ENCODE assay signal across 32 cellular contexts in the genomic region with DNA sequence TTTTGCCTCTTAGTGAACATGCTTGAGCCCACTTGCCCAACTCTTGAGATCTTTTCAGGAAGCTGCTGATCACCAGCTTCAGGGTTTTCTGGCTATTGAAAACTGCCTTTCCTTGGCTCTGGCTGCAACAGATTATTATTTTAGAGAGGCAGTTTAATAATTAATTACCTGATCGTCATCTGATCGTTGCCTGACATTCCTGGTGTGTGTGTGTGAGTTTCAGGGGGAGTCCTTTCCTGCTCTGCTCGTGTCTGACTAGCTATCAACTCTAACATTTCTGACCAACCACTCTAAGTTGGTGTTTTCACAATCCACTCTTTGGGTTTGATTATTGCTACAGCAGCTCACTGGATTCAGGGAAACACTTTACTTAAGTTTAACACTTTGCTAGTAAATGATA.
"Had no signal": no experiment of that assay in that cellular context is flagged by ENCODE, and none has a peak within 500 bp of the region (broad histone marks: within the 10 kb centered on the region; RNA-seq: fewer than 3 reads in every experiment).

No MANE protein-coding gene starts in this region.

- ATAC-seq: activated CD4-positive, alpha-beta T cell treated with anti-CD3 and anti-CD28 coated beads for 36 hours; activated CD8-positive, alpha-beta memory T cell treated with anti-CD3 and anti-CD28 coated beads, Interleukin-2, amount 10 ng/mL, durations not matched to agents 7 days and 5 days; activated CD8-positive, alpha-beta T cell treated with anti-CD3 and anti-CD28 coated beads, Interleukin-2, amount 10 ng/mL, durations not matched to agents 7 days and 5 days; activated naive CD8-positive, alpha-beta T cell treated with anti-CD3 and anti-CD28 coated beads, Interleukin-2, amount 50 U/mL, for 24 hours; body of pancreas; esophagus mucosa; heart left ventricle; T-helper 17 cell had no signal

- H3K4me3 Mint-ChIP-seq: activated CD4-positive, alpha-beta memory T cell treated with anti-CD3 and anti-CD28 coated beads for 36 hours; activated CD4-positive, alpha-beta T cell treated with anti-CD3 and anti-CD28 coated beads for 36 hours; activated CD4-positive, alpha-beta T cell treated with anti-CD3 and anti-CD28 coated beads, Interleukin-2, amount 10 ng/mL, durations not matched to agents 24 days and 14 days; activated CD8-positive, alpha-beta memory T cell treated with anti-CD3 and anti-CD28 coated beads, Interleukin-2, amount 10 ng/mL, durations not matched to agents 7 days and 5 days; activated CD8-positive, alpha-beta T cell treated with anti-CD3 and anti-CD28 coated beads, Interleukin-2, amount 10 ng/mL, durations not matched to agents 7 days and 5 days; activated naive CD4-positive, alpha-beta T cell treated with anti-CD3 and anti-CD28 coated beads for 36 hours; activated naive CD4-positive, alpha-beta T cell treated with anti-CD3 and anti-CD28 coated beads, Interleukin-2, amount 50 U/mL, for 24 hours; activated naive CD8-positive, alpha-beta T cell treated with anti-CD3 and anti-CD28 coated beads for 36 hours; activated naive CD8-positive, alpha-beta T cell treated with anti-CD3 and anti-CD28 coated beads, Interleukin-2, amount 50 U/mL, for 24 hours; activated T-helper 1 cell treated with anti-CD3 and anti-CD28 coated beads, Interleukin-12 subunit alpha, Interleukin-12 subunit beta, Interleukin-2, Interleukin-4 antibody, amounts not matched to agents 30 ng/mL and 10 ng/mL and 1 ng/mL, durations not matched to agents 14 hours and 24 hours and 36 hours; T-helper 17 cell; T-helper 2 cell treated with Interferon-gamma antibody and Interleukin-4, amounts not matched to agents 5 μg/mL and 100 μg/mL, for 36 hours had no signal

- H3K9me3 Mint-ChIP-seq: activated CD4-positive, alpha-beta T cell treated with anti-CD3 and anti-CD28 coated beads, Interleukin-2, amount 10 ng/mL, durations not matched to agents 24 days and 14 days; activated T-helper 1 cell treated with anti-CD3 and anti-CD28 coated beads, Interleukin-12 subunit alpha, Interleukin-12 subunit beta, Interleukin-2, Interleukin-4 antibody, amounts not matched to agents 30 ng/mL and 10 ng/mL and 1 ng/mL, durations not matched to agents 14 hours and 24 hours and 36 hours; activated T-helper 2 cell treated with anti-CD3 and anti-CD28 coated beads, Interferon-gamma antibody, Interleukin-2, Interleukin-4, amounts not matched to agents 10 μg/mL and 5 μg/mL and 100 μg/mL, durations not matched to agents 14 hours and 24 hours and 36 hours; T-helper 2 cell treated with Interferon-gamma antibody and Interleukin-4, amounts not matched to agents 5 μg/mL and 100 μg/mL, for 36 hours had no signal

- H3K4me1 Mint-ChIP-seq: activated CD4-positive, alpha-beta T cell treated with anti-CD3 and anti-CD28 coated beads for 36 hours; activated CD4-positive, alpha-beta T cell treated with anti-CD3 and anti-CD28 coated beads, Interleukin-2, amount 10 ng/mL, durations not matched to agents 24 days and 14 days; activated CD8-positive, alpha-beta memory T cell treated with anti-CD3 and anti-CD28 coated beads, Interleukin-2, amount 10 ng/mL, durations not matched to agents 7 days and 5 days; activated naive CD4-positive, alpha-beta T cell treated with anti-CD3 and anti-CD28 coated beads, Interleukin-2, amount 50 U/mL, for 24 hours; activated naive CD8-positive, alpha-beta T cell treated with anti-CD3 and anti-CD28 coated beads for 36 hours; activated naive CD8-positive, alpha-beta T cell treated with anti-CD3 and anti-CD28 coated beads, Interleukin-2, amount 50 U/mL, for 24 hours; T-helper 17 cell had no signal

- H3K36me3 Mint-ChIP-seq: activated CD4-positive, alpha-beta memory T cell treated with anti-CD3 and anti-CD28 coated beads for 36 hours; activated CD8-positive, alpha-beta memory T cell treated with anti-CD3 and anti-CD28 coated beads, Interleukin-2, amount 10 ng/mL, durations not matched to agents 7 days and 5 days; activated naive CD4-positive, alpha-beta T cell treated with anti-CD3 and anti-CD28 coated beads, Interleukin-2, amount 50 U/mL, for 24 hours; activated naive CD8-positive, alpha-beta T cell treated with anti-CD3 and anti-CD28 coated beads for 36 hours had no signal

- H3K27me3 Mint-ChIP-seq: activated CD4-positive, alpha-beta memory T cell treated with anti-CD3 and anti-CD28 coated beads for 36 hours; activated CD4-positive, alpha-beta T cell treated with anti-CD3 and anti-CD28 coated beads for 36 hours; activated CD4-positive, alpha-beta T cell treated with anti-CD3 and anti-CD28 coated beads, Interleukin-2, amount 10 ng/mL, durations not matched to agents 24 days and 14 days; activated CD8-positive, alpha-beta memory T cell treated with anti-CD3 and anti-CD28 coated beads, Interleukin-2, amount 10 ng/mL, durations not matched to agents 7 days and 5 days; activated naive CD4-positive, alpha-beta T cell treated with anti-CD3 and anti-CD28 coated beads, Interleukin-2, amount 50 U/mL, for 24 hours; activated naive CD8-positive, alpha-beta T cell treated with anti-CD3 and anti-CD28 coated beads for 36 hours; activated naive CD8-positive, alpha-beta T cell treated with anti-CD3 and anti-CD28 coated beads, Interleukin-2, amount 50 U/mL, for 24 hours; T-helper 17 cell had no signal

- DNase-seq: activated CD4-positive, alpha-beta memory T cell treated with anti-CD3 and anti-CD28 coated beads for 36 hours; activated CD4-positive, alpha-beta T cell treated with anti-CD3 and anti-CD28 coated beads for 36 hours; activated CD4-positive, alpha-beta T cell treated with anti-CD3 and anti-CD28 coated beads, Interleukin-2, amount 10 ng/mL, durations not matched to agents 24 days and 14 days; activated CD4-positive, CD25-positive, alpha-beta regulatory T cell; activated CD4-positive, CD25-positive, alpha-beta regulatory T cell treated with anti-CD3 and anti-CD28 coated beads, Interleukin-2, amount 50 U/mL, for 72 hours; activated CD8-positive, alpha-beta memory T cell treated with anti-CD3 and anti-CD28 coated beads, Interleukin-2, amount 10 ng/mL, durations not matched to agents 7 days and 5 days; activated CD8-positive, alpha-beta memory T cell treated with anti-CD3 and anti-CD28 coated beads, Interleukin-2, amount 50 U/mL, for 4 hours; activated CD8-positive, alpha-beta T cell treated with anti-CD3 and anti-CD28 coated beads, Interleukin-2, amount 10 ng/mL, durations not matched to agents 7 days and 5 days; activated effector memory CD4-positive, alpha-beta T cell treated with anti-CD3 and anti-CD28 coated beads, Interleukin-2, amount 50 U/mL, for 16 hours; activated naive CD4-positive, alpha-beta T cell treated with anti-CD3 and anti-CD28 coated beads for 36 hours; activated naive CD8-positive, alpha-beta T cell treated with anti-CD3 and anti-CD28 coated beads for 36 hours; activated naive CD8-positive, alpha-beta T cell treated with anti-CD3 and anti-CD28 coated beads, Interleukin-2, amount 50 U/mL, for 24 hours; activated T-cell treated with anti-CD3 and anti-CD28 coated beads, Interleukin-2, amount 50 U/mL, for 1 hour; activated T-cell treated with anti-CD3 and anti-CD28 coated beads, Interleukin-2, amount 50 U/mL, for 48 hours; adrenal gland; amygdala; aorta; body of pancreas; caudate nucleus; colonic mucosa; effector CD8-positive, alpha-beta T cell; foreskin fibroblast; glutamatergic neuron; heart left ventricle; T-helper 1 cell; T-helper 17 cell; T1000 had no signal

- H3K27ac Mint-ChIP-seq: activated CD4-positive, alpha-beta memory T cell treated with anti-CD3 and anti-CD28 coated beads for 36 hours; activated CD4-positive, alpha-beta T cell treated with anti-CD3 and anti-CD28 coated beads for 36 hours; activated CD4-positive, alpha-beta T cell treated with anti-CD3 and anti-CD28 coated beads, Interleukin-2, amount 10 ng/mL, durations not matched to agents 24 days and 14 days; activated CD8-positive, alpha-beta memory T cell treated with anti-CD3 and anti-CD28 coated beads, Interleukin-2, amount 10 ng/mL, durations not matched to agents 7 days and 5 days; activated CD8-positive, alpha-beta T cell treated with anti-CD3 and anti-CD28 coated beads, Interleukin-2, amount 10 ng/mL, durations not matched to agents 7 days and 5 days; activated naive CD4-positive, alpha-beta T cell treated with anti-CD3 and anti-CD28 coated beads for 36 hours; activated naive CD4-positive, alpha-beta T cell treated with anti-CD3 and anti-CD28 coated beads, Interleukin-2, amount 50 U/mL, for 24 hours; activated naive CD8-positive, alpha-beta T cell treated with anti-CD3 and anti-CD28 coated beads for 36 hours; activated naive CD8-positive, alpha-beta T cell treated with anti-CD3 and anti-CD28 coated beads, Interleukin-2, amount 50 U/mL, for 24 hours; activated T-helper 1 cell treated with anti-CD3 and anti-CD28 coated beads, Interleukin-12 subunit alpha, Interleukin-12 subunit beta, Interleukin-2, Interleukin-4 antibody, amounts not matched to agents 30 ng/mL and 10 ng/mL and 1 ng/mL, durations not matched to agents 14 hours and 24 hours and 36 hours; activated T-helper 2 cell treated with anti-CD3 and anti-CD28 coated beads, Interferon-gamma antibody, Interleukin-2, Interleukin-4, amounts not matched to agents 10 μg/mL and 5 μg/mL and 100 μg/mL, durations not matched to agents 14 hours and 24 hours and 36 hours; T-helper 17 cell; T-helper 2 cell treated with Interferon-gamma antibody and Interleukin-4, amounts not matched to agents 5 μg/mL and 100 μg/mL, for 36 hours had no signal
